Comparison of ENCODE assay signal across 15 cellular contexts in genomic region chr21:42744520-42745445, GRCh38.
DNase-seq lines count a peak whose midpoint lies in the region; ATAC-seq, FAIRE-seq and TF ChIP-seq lines count a peak whose summit lies in the region.
"Had no signal": no experiment of that assay in that cellular context is flagged by ENCODE, and none has a peak within 500 bp of the region (broad histone marks: within the 10 kb centered on the region; RNA-seq: fewer than 3 reads in every experiment).

No MANE protein-coding gene starts in this region.

- no peak overlapping the region for H3K4me3 Mint-ChIP-seq in stimulated activated naive CD8-positive, alpha-beta T cell treated with anti-CD3 and anti-CD28 coated beads, Interleukin-15, Interleukin-2, amounts not matched to agents 100 ng/mL and 50 ng/mL, for 24 hours
- H3K4me3 Mint-ChIP-seq in stimulated activated naive CD8-positive, alpha-beta T cell treated with anti-CD3 and anti-CD28 coated beads, Interleukin-15, amount 100 ng/mL, for 72 hours: peak overlapping the region in 1 of 2 donors; percentile 3

- no peak overlapping the region for H3K18ac ChIP-seq in H1 (ENCODE audit: extremely low read depth, low read length)

- H3K23me2 ChIP-seq in H1 (ENCODE audit: low read depth, low read length): peaks cover 1% of the 10 kb centered on the region; the same call in 1 of the 2 replicates

- H2AK5ac ChIP-seq in H1 (ENCODE audit: low read depth, low read length): no peak overlapping the region

- H4K91ac ChIP-seq in H1 (replicated peaks; ENCODE audit: insufficient read length, low read length): no peak overlapping the region

- no peak for DNase-seq in stimulated activated naive CD8-positive, alpha-beta T cell treated with anti-CD3 and anti-CD28 coated beads, Interleukin-15, amount 100 ng/mL, for 72 hours
- DNase-seq in H1 (ENCODE audit: low read depth in 1 of 2, low spot score in 2 of 2): no peak
- DNase-seq in osteoblast (ENCODE audit: insufficient read length, low spot score, missing footprints): peak; percentile 46
- no peak for DNase-seq in COR-L47 (lab: John Stamatoyannopoulos, UW)
- DNase-seq in DMS153 (lab: John Stamatoyannopoulos, UW): no peak
- DNase-seq in body of pancreas: no peak
- DNase-seq: AML-193, DMS53, KG1, NCI-H1092, NCI-H345, NCI-H69 had no signal

- H3K14ac ChIP-seq in H1 (ENCODE audit: insufficient read length): no peak overlapping the region

- H3K4me2 ChIP-seq in H1 (ENCODE audit: insufficient read depth in 1 of 2, low read depth in 2 of 2, low read length in 2 of 2) (no peak overlapping the region), osteoblast (ENCODE audit: insufficient read depth, low read length) (no peak overlapping the region)

- no peak overlapping the region for H3K56ac ChIP-seq in H1 (replicated peaks; ENCODE audit: insufficient read length, low read depth, low read length)

- POLR2A ChIA-PET in H1 (lab: Charles Lee; ENCODE audit: partially characterized antibody): no interaction called here

- H2BK5ac ChIP-seq in H1 (ENCODE audit: low read depth, low read length): no peak overlapping the region

- no peaks in the 10 kb centered on the region for H3K9me3 ChIP-seq in H1 (ENCODE audit: insufficient read depth in 2 of 2, low read depth in 1 of 2, low read length in 1 of 2)
- H3K9me3 ChIP-seq in osteoblast (ENCODE audit: low read depth, low read length): no peaks in the 10 kb centered on the region
- H3K9me3 ChIP-seq in body of pancreas: no peaks in the 10 kb centered on the region

- 89% methylated on average over 30 of the region's 30 CpGs; no CpG with 5 or more reads in 1 of the 2 experiments for WGBS in H1 (ENCODE audit: extremely low coverage in 1 of 2, insufficient coverage in 1 of 2, insufficient read length in 1 of 2, insufficient replicate concordance in 2 of 2, low coverage in 1 of 2, low lambda C conversion rate in 2 of 2, missing lambda C conversion rate in 1 of 2), 2 experiments
- 68 to 71% methylated on average over 21 to 30 of the region's 30 CpGs for WGBS in body of pancreas, 2 donors

- no peak for TF ChIP-seq EP300 in H1 (IDR thresholded peaks at IDR 0.05; ENCODE audit: borderline replicate concordance in 1 of 2, low read depth in 2 of 2, low read length in 2 of 2)

- CTCF ChIA-PET in H1 (lab: Charles Lee; ENCODE audit: partially characterized antibody): interaction anchor here (0.6 kb wide), 1 partner anchor 147 kb away, joined by 3 read pairs; no protein-coding TSS in a partner anchor

- peaks cover 20% of the 10 kb centered on the region for H3K4me1 Mint-ChIP-seq in stimulated activated naive CD8-positive, alpha-beta T cell treated with anti-CD3 and anti-CD28 coated beads, Interleukin-15, Interleukin-2, amounts not matched to agents 100 ng/mL and 50 ng/mL, for 24 hours (ENCODE audit: low read depth)
- H3K4me1 Mint-ChIP-seq in stimulated activated naive CD8-positive, alpha-beta T cell treated with anti-CD3 and anti-CD28 coated beads, Interleukin-15, amount 100 ng/mL, for 72 hours: peaks cover 38% of the 10 kb centered on the region

- H3K27me3 ChIP-seq in H1 (replicated peaks in 1 of 4; ENCODE audit: control insufficient read depth in 3 of 4, extremely low read depth in 1 of 4, insufficient read depth in 3 of 4, low read length in 3 of 4) (no peaks in the 10 kb centered on the region), osteoblast (ENCODE audit: insufficient read depth, low read length) (peaks cover 15% of the 10 kb centered on the region), body of pancreas (no peaks in the 10 kb centered on the region)

- TF ChIP-seq POLR2A in H1 (IDR thresholded peaks at IDR 0.05; ENCODE audit: control extremely low read depth in 1 of 2, low read depth in 2 of 2, low read length in 2 of 2) (no peak), body of pancreas (IDR thresholded peaks at IDR 0.05) (no peak)

- TF ChIP-seq RAD21 in H1 (IDR thresholded peaks at IDR 0.05 in 1 of 2, conservative IDR thresholded peaks at IDR 0.05 in 1 of 2; ENCODE audit: low read depth in 2 of 2, low read length in 2 of 2): no peak

- peak overlapping the region; percentile 19 for H3K27ac Mint-ChIP-seq in stimulated activated naive CD8-positive, alpha-beta T cell treated with anti-CD3 and anti-CD28 coated beads, Interleukin-15, Interleukin-2, amounts not matched to agents 100 ng/mL and 50 ng/mL, for 24 hours
- H3K27ac Mint-ChIP-seq in stimulated activated naive CD8-positive, alpha-beta T cell treated with anti-CD3 and anti-CD28 coated beads, Interleukin-15, amount 100 ng/mL, for 72 hours: peak overlapping the region in 1 of 2 donors; percentile 64

- H3K36me3 Mint-ChIP-seq in stimulated activated naive CD8-positive, alpha-beta T cell treated with anti-CD3 and anti-CD28 coated beads, Interleukin-15, Interleukin-2, amounts not matched to agents 100 ng/mL and 50 ng/mL, for 24 hours (ENCODE audit: low read depth): no peaks in the 10 kb centered on the region

- no peak overlapping the region for H4K5ac ChIP-seq in H1 (ENCODE audit: insufficient read length, low read depth, low read length)

- H3K9ac ChIP-seq in H1 (replicated peaks in 1 of 4; ENCODE audit: extremely low read depth in 1 of 4, low read depth in 3 of 4, low read length in 3 of 4): no peak overlapping the region

- H3K27me3 Mint-ChIP-seq in stimulated activated naive CD8-positive, alpha-beta T cell treated with anti-CD3 and anti-CD28 coated beads, Interleukin-15, Interleukin-2, amounts not matched to agents 100 ng/mL and 50 ng/mL, for 24 hours: no peaks in the 10 kb centered on the region
- no peaks in the 10 kb centered on the region for H3K27me3 Mint-ChIP-seq in stimulated activated naive CD8-positive, alpha-beta T cell treated with anti-CD3 and anti-CD28 coated beads, Interleukin-15, amount 100 ng/mL, for 72 hours

- H3K4ac ChIP-seq in H1 (replicated peaks; ENCODE audit: insufficient read length, low read depth, low read length): no peak overlapping the region

- H2BK12ac ChIP-seq in H1 (ENCODE audit: low read depth, low read length): 0 out of 2 replicates have a peak overlapping the region, but pooled peaks have one; percentile 39

- no peak overlapping the region for H2BK120ac ChIP-seq in H1 (replicated peaks; ENCODE audit: low read depth, low read length)

- H2AFZ ChIP-seq in H1 (ENCODE audit: low read length): no peak overlapping the region
- H2AFZ ChIP-seq in osteoblast (ENCODE audit: low read length): no peak overlapping the region

- H3K36me3 ChIP-seq in H1 (ENCODE audit: control insufficient read depth in 2 of 4, insufficient read depth in 4 of 4, low read length in 3 of 4) (peaks cover 0 to 3% (median 0%) of the 10 kb centered on the region in 4 experiments; a peak in 2 of 8 replicates), osteoblast (ENCODE audit: insufficient read depth, low read length) (no peaks in the 10 kb centered on the region), body of pancreas (replicated peaks in 1 of 2; ENCODE audit: insufficient read depth in 1 of 2, low read depth in 2 of 2) (no peaks in the 10 kb centered on the region)

- H3K4me3 ChIP-seq in H1 (ENCODE audit: extremely low read depth in 1 of 4, insufficient read depth in 2 of 4, low read depth in 3 of 4, low read length in 4 of 4) (no peak overlapping the region), osteoblast (ENCODE audit: insufficient read depth, low read length) (no peak overlapping the region), body of pancreas (no peak overlapping the region)

- TF ChIP-seq CTCF in H1 (IDR thresholded peaks at IDR 0.05; ENCODE audit: control extremely low read depth in 1 of 3, insufficient read depth in 1 of 3, low read depth in 1 of 3, low read length in 3 of 3): no peak
- TF ChIP-seq CTCF in osteoblast (IDR thresholded peaks at IDR 0.05; ENCODE audit: extremely low read depth, low read depth, low read length): no peak
- TF ChIP-seq CTCF in body of pancreas (IDR thresholded peaks at IDR 0.05): no peak

- no peak for ATAC-seq in stimulated activated naive CD8-positive, alpha-beta T cell treated with anti-CD3 and anti-CD28 coated beads, Interleukin-15, amount 100 ng/mL, for 72 hours
- no peak for ATAC-seq in body of pancreas
- ATAC-seq: Right ventricle myocardium inferior had no signal

- no peak overlapping the region for H2BK20ac ChIP-seq in H1 (ENCODE audit: low read length)

- no peak overlapping the region for H2BK15ac ChIP-seq in H1 (ENCODE audit: low read length)

- no peaks in the 10 kb centered on the region for H3K9me3 Mint-ChIP-seq in stimulated activated naive CD8-positive, alpha-beta T cell treated with anti-CD3 and anti-CD28 coated beads, Interleukin-15, Interleukin-2, amounts not matched to agents 100 ng/mL and 50 ng/mL, for 24 hours
- no peaks in the 10 kb centered on the region for H3K9me3 Mint-ChIP-seq in stimulated activated naive CD8-positive, alpha-beta T cell treated with anti-CD3 and anti-CD28 coated beads, Interleukin-15, amount 100 ng/mL, for 72 hours

- no peaks in the 10 kb centered on the region for H3K79me2 ChIP-seq in H1 (ENCODE audit: control insufficient read depth in 1 of 2, insufficient read depth in 2 of 2, low read length in 2 of 2)
- H3K79me2 ChIP-seq in osteoblast (ENCODE audit: insufficient read depth, low read length): no peaks in the 10 kb centered on the region

- intact Hi-C loops in body of pancreas (cut with DNase I): no loop called here

- H3K4me1 ChIP-seq in H1 (replicated peaks in 1 of 4; ENCODE audit: control insufficient read depth in 3 of 4, insufficient read depth in 4 of 4, low read length in 3 of 4) (peaks cover 0 to 4% (median 0%) of the 10 kb centered on the region in 4 experiments; a peak in 2 of 7 replicates), osteoblast (ENCODE audit: insufficient read depth, low read length) (no peaks in the 10 kb centered on the region), body of pancreas (peaks cover 18% of the 10 kb centered on the region)

- no peak overlapping the region for H4K8ac ChIP-seq in H1 (ENCODE audit: extremely low read depth, insufficient read depth, low read length)

- H3K23ac ChIP-seq in H1 (ENCODE audit: insufficient read length): no peak overlapping the region

- H3K27ac ChIP-seq in H1 (ENCODE audit: low read depth, low read length) (no peak overlapping the region), osteoblast (ENCODE audit: low read depth, low read length) (no peak overlapping the region), body of pancreas (no peak overlapping the region)

- no peak for FAIRE-seq in H1 (lab: Jason Lieb, UNC)
- FAIRE-seq: H54 had no signal

- H3K79me1 ChIP-seq in H1 (ENCODE audit: low read depth, low read length): no peaks in the 10 kb centered on the region; the same call in 1 of the 2 replicates

- H4K20me1 ChIP-seq in H1 (replicated peaks in 1 of 2; ENCODE audit: control insufficient read depth in 1 of 2, insufficient read depth in 2 of 2, low read length in 2 of 2) (peaks cover 0 to 1% of the 10 kb centered on the region in 2 experiments), osteoblast (ENCODE audit: insufficient read depth, low read length) (no peaks in the 10 kb centered on the region)

TF ChIP-seq in H1, 55 proteins besides CTCF, POLR2A, EP300 and RAD21 (continues in another document):
- no peak for TF ChIP-seq JUN (IDR thresholded peaks at IDR 0.05; ENCODE audit: low read depth, low read length)
- TF ChIP-seq POU5F1 (IDR thresholded peaks at IDR 0.05; ENCODE audit: low read depth, low read length): no peak
- no peak for TF ChIP-seq CEBPB (IDR thresholded peaks at IDR 0.05; ENCODE audit: low read depth, low read length)
- TF ChIP-seq EZH2 (IDR thresholded peaks at IDR 0.05; ENCODE audit: low read depth, low read length, severe bottlenecking): no peak
- no peak for TF ChIP-seq ASH2L (IDR thresholded peaks at IDR 0.05; ENCODE audit: low read length)
